In the genomic region with DNA sequence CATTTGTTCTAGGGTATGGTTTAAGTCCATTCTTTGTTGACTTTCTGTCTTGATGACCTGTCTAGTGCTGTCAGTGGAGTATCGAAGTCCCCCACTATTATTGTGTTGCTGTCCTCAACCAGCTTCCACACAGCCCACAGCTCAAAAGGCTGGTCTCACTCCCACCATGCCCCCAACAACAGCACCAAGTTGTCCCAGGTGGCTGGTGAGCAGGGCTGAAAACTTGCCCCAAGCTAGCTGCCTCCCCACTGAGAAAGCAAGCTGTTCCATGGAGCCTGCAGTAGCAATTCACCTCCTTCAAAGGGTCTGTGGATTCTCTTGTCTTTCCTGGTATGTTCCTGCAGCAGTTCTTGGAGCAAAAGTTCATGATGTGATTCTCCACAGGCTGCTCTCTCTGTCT, we compare ENCODE assay signal across 19 cellular contexts.
A peak's percentile ranks its signal among the peaks of the same experiment; 100 is the strongest.
DNase-seq lines count a peak whose midpoint lies in the region; ATAC-seq, FAIRE-seq and TF ChIP-seq lines count a peak whose summit lies in the region.
"Had no signal": no experiment of that assay in that cellular context is flagged by ENCODE, and none has a peak within 500 bp of the region (broad histone marks: within the 10 kb centered on the region; RNA-seq: fewer than 3 reads in every experiment).

No MANE protein-coding gene starts in this region.

- H2AFZ ChIP-seq in H9 (ENCODE audit: low read length) (no peak overlapping the region), GM23248 (no peak overlapping the region)

- H3K4me1 ChIP-seq in H9 (ENCODE audit: insufficient read depth, low read length) (no peaks in the 10 kb centered on the region), kidney (ENCODE audit: control insufficient read depth in 1 of 2, insufficient read depth in 1 of 2, low read depth in 1 of 2, low read length in 2 of 2) (peaks cover 0 to 7% of the 10 kb centered on the region in 2 donors), GM23248 (ENCODE audit: insufficient read depth) (0 out of 2 replicates have a peak, but pooled peaks cover 9% of the 10 kb centered on the region)
- H3K4me1 ChIP-seq: HAP-1 had no signal

- no peak overlapping the region for H3K23ac ChIP-seq in H9 (ENCODE audit: insufficient read length, low read depth, low read length)

- H3K4me3 ChIP-seq in kidney (ENCODE audit: low read length in 2 of 2) (no peak overlapping the region), GM23248 (no peak overlapping the region)
- H3K4me3 ChIP-seq: BLaER1, GM12878, HAP-1 had no signal

- H3K14ac ChIP-seq in H9 (ENCODE audit: insufficient read depth, low read length): no peak overlapping the region

- no peak overlapping the region for H3K18ac ChIP-seq in H9 (ENCODE audit: insufficient read length, low read depth, low read length)

- no peak overlapping the region for H4K8ac ChIP-seq in H9 (replicated peaks; ENCODE audit: insufficient read length, low read depth, low read length)

- H3K9ac ChIP-seq in H9 (ENCODE audit: extremely low read depth, insufficient read length, low read length) (no peak overlapping the region), kidney (ENCODE audit: low read length in 2 of 2) (no peak overlapping the region), GM23248 (no peak overlapping the region)
- H3K9ac ChIP-seq: BLaER1 had no signal

- peaks cover 0 to 5% of the 10 kb centered on the region in 2 experiments; a peak in 2 of 4 replicates for H3K4me1 Mint-ChIP-seq in H9
- no peaks in the 10 kb centered on the region for H3K4me1 Mint-ChIP-seq in activated CD8-positive, alpha-beta memory T cell treated with anti-CD3 and anti-CD28 coated beads, Interleukin-2, amount 10 ng/mL, durations not matched to agents 7 days and 5 days

- H3K36me3 ChIP-seq in kidney (ENCODE audit: control insufficient read depth in 1 of 2, insufficient read depth in 2 of 2, low read length in 2 of 2): no peaks in the 10 kb centered on the region
- no peaks in the 10 kb centered on the region for H3K36me3 ChIP-seq in GM23248 (ENCODE audit: low read depth)
- H3K36me3 ChIP-seq: BLaER1, HAP-1 had no signal

- H3K79me2 ChIP-seq in H9 (ENCODE audit: insufficient read depth, low read length): no peaks in the 10 kb centered on the region
- no peaks in the 10 kb centered on the region for H3K79me2 ChIP-seq in GM23248 (ENCODE audit: insufficient read depth)

- in situ Hi-C loops in GM23248 (cut with MboI): no loop called here

- no peaks in the 10 kb centered on the region for H3K79me1 ChIP-seq in H9 (ENCODE audit: insufficient read depth, low read depth, low read length, poor library complexity, severe bottlenecking)

- TF ChIP-seq CTCF in H9 (conservative IDR thresholded peaks at IDR 0.05) (no peak), kidney (IDR thresholded peaks at IDR 0.05; ENCODE audit: borderline replicate concordance, extremely low read depth, insufficient read depth) (no peak)

- ATAC-seq in activated CD8-positive, alpha-beta memory T cell treated with anti-CD3 and anti-CD28 coated beads, Interleukin-2, amount 10 ng/mL, durations not matched to agents 7 days and 5 days: no peak
- ATAC-seq: GM12878, Right ventricle myocardium inferior had no signal

- peaks cover 6% of the 10 kb centered on the region in 2 experiments; a peak in 3 of 5 replicates for H3K9me3 Mint-ChIP-seq in H9
- H3K9me3 Mint-ChIP-seq in activated CD8-positive, alpha-beta memory T cell treated with anti-CD3 and anti-CD28 coated beads, Interleukin-2, amount 10 ng/mL, durations not matched to agents 7 days and 5 days (ENCODE audit: low read depth): no peaks in the 10 kb centered on the region

- H3T11ph ChIP-seq in H9 (ENCODE audit: low read length): no peak overlapping the region

- H3K9me2 ChIP-seq in GM23248 (ENCODE audit: insufficient read depth): no peaks in the 10 kb centered on the region

- H3K27ac ChIP-seq in H9 (ENCODE audit: insufficient read length, low read depth, low read length): no peak overlapping the region
- no peak overlapping the region for H3K27ac ChIP-seq in kidney (ENCODE audit: low read depth in 2 of 2, low read length in 2 of 2)
- no peak overlapping the region for H3K27ac ChIP-seq in GM23248
- H3K27ac ChIP-seq: BLaER1 had no signal

- no peak overlapping the region for H4K91ac ChIP-seq in H9 (ENCODE audit: insufficient read length, low read depth, low read length)

- H3K4me2 ChIP-seq in H9 (ENCODE audit: insufficient read depth, insufficient read length, low read length) (no peak overlapping the region), GM23248 (ENCODE audit: unreplicated experiment) (no peak overlapping the region)
- H3K4me2 ChIP-seq: BLaER1 had no signal

- no peaks in the 10 kb centered on the region for H4K20me1 ChIP-seq in H9 (ENCODE audit: control insufficient read depth, insufficient read depth, insufficient read length)
- H4K20me1 ChIP-seq in GM23248 (ENCODE audit: insufficient read depth): no peaks in the 10 kb centered on the region
- H4K20me1 ChIP-seq: BLaER1 had no signal

- H2BK120ac ChIP-seq in H9 (ENCODE audit: low read depth, low read length, poor library complexity, severe bottlenecking): no peak overlapping the region

- no peak overlapping the region for H4K5ac ChIP-seq in H9 (ENCODE audit: insufficient read length, low read depth, low read length)

- no peak overlapping the region for H3K4me3 Mint-ChIP-seq in H9
- no peak overlapping the region for H3K4me3 Mint-ChIP-seq in activated CD8-positive, alpha-beta memory T cell treated with anti-CD3 and anti-CD28 coated beads, Interleukin-2, amount 10 ng/mL, durations not matched to agents 7 days and 5 days
- H3K4me3 Mint-ChIP-seq: CD4-positive, alpha-beta T cell had no signal

- H3K27ac Mint-ChIP-seq in H9: no peak overlapping the region
- no peak overlapping the region for H3K27ac Mint-ChIP-seq in activated CD8-positive, alpha-beta memory T cell treated with anti-CD3 and anti-CD28 coated beads, Interleukin-2, amount 10 ng/mL, durations not matched to agents 7 days and 5 days
- H3K27ac Mint-ChIP-seq: CD4-positive, alpha-beta T cell had no signal

- no peak overlapping the region for H2BK15ac ChIP-seq in H9 (ENCODE audit: low read depth, low read length)

- peaks cover 0 to 4% (median 0%) of the 10 kb centered on the region in 3 experiments; a peak in 2 of 7 replicates for H3K36me3 Mint-ChIP-seq in H9 (ENCODE audit: insufficient read depth in 1 of 3, low read depth in 3 of 3)
- no peaks in the 10 kb centered on the region for H3K36me3 Mint-ChIP-seq in activated CD8-positive, alpha-beta memory T cell treated with anti-CD3 and anti-CD28 coated beads, Interleukin-2, amount 10 ng/mL, durations not matched to agents 7 days and 5 days

- H3K27me3 ChIP-seq in H9 (ENCODE audit: insufficient read depth, low read length) (no peaks in the 10 kb centered on the region), GM23248 (replicated peaks; ENCODE audit: insufficient read depth) (peaks cover 15% of the 10 kb centered on the region; the same call in 1 of the 2 replicates)
- H3K27me3 ChIP-seq: BLaER1 had no signal

- H3K23me2 ChIP-seq in H9 (ENCODE audit: insufficient read length, low read depth, low read length, poor library complexity, severe bottlenecking): no peaks in the 10 kb centered on the region

- no peaks in the 10 kb centered on the region for H3K9me3 ChIP-seq in H9 (ENCODE audit: control insufficient read depth, low read depth, low read length)
- peaks cover 2 to 5% of the 10 kb centered on the region in 2 donors for H3K9me3 ChIP-seq in kidney (ENCODE audit: control insufficient read depth in 1 of 2, low read length in 2 of 2)
- H3K9me3 ChIP-seq in GM23248 (ENCODE audit: low read depth): no peaks in the 10 kb centered on the region
- H3K9me3 ChIP-seq: HAP-1 had no signal

- H3F3A ChIP-seq in GM23248 (ENCODE audit: insufficient read depth): 0 out of 2 replicates have a peak, but pooled peaks cover 8% of the 10 kb centered on the region

- H3K56ac ChIP-seq in H9 (ENCODE audit: insufficient read length, low read depth, low read length): no peak overlapping the region

- H2BK12ac ChIP-seq in H9 (ENCODE audit: insufficient read length, low read depth, low read length): no peak overlapping the region

- CTCF ChIA-PET in activated CD8-positive, alpha-beta memory T cell treated with anti-CD3 and anti-CD28 coated beads, Interleukin-2, amount 10 ng/mL, durations not matched to agents 7 days and 5 days (lab: Charles Lee): no interaction called here

- FAIRE-seq in kidney (lab: Jason Lieb, UNC): no peak
- FAIRE-seq: GM12878 had no signal

- intact Hi-C loops in kidney (cut with DNase I): no loop called here

- H2AK5ac ChIP-seq in H9 (ENCODE audit: insufficient read length, low read length): no peak overlapping the region

- H3K27me3 Mint-ChIP-seq in H9 (ENCODE audit: low read depth): peaks cover 7% of the 10 kb centered on the region; the same call in 1 of the 2 replicates
- peaks cover 20% of the 10 kb centered on the region for H3K27me3 Mint-ChIP-seq in activated CD8-positive, alpha-beta memory T cell treated with anti-CD3 and anti-CD28 coated beads, Interleukin-2, amount 10 ng/mL, durations not matched to agents 7 days and 5 days

- H2BK20ac ChIP-seq in H9 (ENCODE audit: low read depth, low read length, poor library complexity, severe bottlenecking): no peak overlapping the region

- H2BK5ac ChIP-seq in H9 (ENCODE audit: insufficient read length, low read length): no peak overlapping the region

- WGBS in H9 (ENCODE audit: extremely low coverage, insufficient read length, low lambda C conversion rate): no CpG with 5 or more reads among the region's 1 CpG
- 31 to 50% methylated on average over 1 of the region's 1 CpG for WGBS in GM23248 (ENCODE audit: low coverage in 1 of 2, low lambda C conversion rate in 2 of 2, missing lambda C conversion rate in 2 of 2), 2 experiments

- peak; percentile 5 for DNase-seq in H9
- DNase-seq in activated CD8-positive, alpha-beta memory T cell treated with anti-CD3 and anti-CD28 coated beads, Interleukin-2, amount 10 ng/mL, durations not matched to agents 7 days and 5 days: peak; percentile 26
- DNase-seq in kidney: peak; percentile 21
- peak; percentile 6 for DNase-seq in stimulated activated CD8-positive, alpha-beta memory T cell treated with anti-CD3 and anti-CD28 coated beads, Interleukin-4, amount 100 ng/mL, for 48 hours
- no peak for DNase-seq in activated CD4-positive, alpha-beta T cell treated with anti-CD3 and anti-CD28 coated beads, Interleukin-2, amount 50 U/mL, for 1 hour
- no peak for DNase-seq in GM23248
- no peak for DNase-seq in T1000 (lab: John Stamatoyannopoulos, UW)
- DNase-seq: COR-L47, DND-41, Kasumi-1, NCI-H1417, NCI-H1694 treated with DMSO at 0.1 percent for 48 hours, NCI-H446 treated with DMSO at 0.1 percent for 48 hours, NCI-H526 treated with DMSO at 0.1 percent for 48 hours had no signal

- H3K4ac ChIP-seq in H9 (ENCODE audit: low read depth, low read length): no peak overlapping the region

Comparison
In these comparisons a context has a peak if more than half of its experiments do, and no peak if none do; other contexts are left out.
1. DNase-seq: peak in H9 (single experiment), activated CD8-positive, alpha-beta memory T cell treated with anti-CD3 and anti-CD28 coated beads, Interleukin-2, amount 10 ng/mL, durations not matched to agents 7 days and 5 days (single experiment), kidney (single experiment) and stimulated activated CD8-positive, alpha-beta memory T cell treated with anti-CD3 and anti-CD28 coated beads, Interleukin-4, amount 100 ng/mL, for 48 hours (single experiment); none in activated CD4-positive, alpha-beta T cell treated with anti-CD3 and anti-CD28 coated beads, Interleukin-2, amount 50 U/mL, for 1 hour (single experiment), GM23248 (single experiment) and T1000 (single experiment).